ENCODE assay signal across 16 cellular contexts in the genomic region with DNA sequence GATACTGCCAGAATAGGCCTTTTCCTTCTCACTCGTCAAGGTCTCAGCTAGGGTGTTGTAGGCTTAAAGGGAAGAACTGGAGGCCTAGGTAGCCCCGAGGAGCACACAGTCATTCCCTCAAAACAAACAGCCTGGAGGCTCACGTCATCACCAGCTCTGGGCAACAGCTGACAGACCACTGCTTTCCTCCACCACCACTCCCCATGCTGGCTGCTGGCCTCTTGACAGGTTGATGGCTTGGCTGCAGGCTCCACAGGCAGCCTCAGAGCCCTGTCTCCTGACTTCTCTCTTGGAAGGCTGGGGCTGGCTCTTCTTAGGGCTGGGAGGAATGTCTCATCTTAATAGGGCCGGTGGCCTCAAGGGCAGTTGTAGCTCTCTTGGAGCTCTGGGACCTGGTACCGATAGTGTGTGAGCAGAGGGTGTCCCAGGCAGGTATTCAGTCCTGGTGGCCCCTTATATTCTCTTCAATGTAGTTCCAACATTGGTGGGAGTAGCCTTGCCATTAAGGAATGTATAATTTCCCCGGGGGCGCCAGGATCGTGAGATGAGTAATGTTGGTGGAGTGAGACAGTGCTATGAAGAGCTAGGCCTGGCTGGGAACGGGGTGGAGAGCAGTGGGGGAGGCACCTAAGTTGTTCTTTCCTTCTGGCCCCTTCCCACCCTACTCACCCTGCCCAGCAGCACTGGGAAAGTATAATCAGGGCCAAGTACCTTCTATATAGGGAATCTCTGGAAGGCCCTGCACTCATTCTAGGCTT. TPM values are rescaled to one million over a fixed set of nuclear protein-coding genes. Genes with fewer than 3 reads are reported as not detected.
DNase-seq lines count a peak whose midpoint lies in the region; ATAC-seq and TF ChIP-seq lines count a peak whose summit lies in the region.
"Had no signal": no experiment of that assay in that cellular context is flagged by ENCODE, and none has a peak within 500 bp of the region (broad histone marks: within the 10 kb centered on the region; RNA-seq: fewer than 3 reads in every experiment).

No MANE protein-coding gene starts in this region.

- TF ChIP-seq CTCF in RWPE2 (IDR thresholded peaks at IDR 0.05; ENCODE audit: poor library complexity, severe bottlenecking) = no peak
- TF ChIP-seq CTCF in fibroblast of lung (conservative IDR thresholded peaks at IDR 0.05 in 1 of 2, IDR thresholded peaks at IDR 0.05 in 1 of 2; ENCODE audit: low read depth in 1 of 2, low read length in 2 of 2) = no peak
- TF ChIP-seq CTCF in osteoblast (IDR thresholded peaks at IDR 0.05; ENCODE audit: extremely low read depth, low read depth, low read length) = no peak

- peak overlapping the region; percentile 19 for H3K4me2 ChIP-seq in fibroblast of lung (ENCODE audit: extremely low read depth, insufficient read depth, low read length)
- peak overlapping the region; percentile 59 for H3K4me2 ChIP-seq in osteoblast (ENCODE audit: insufficient read depth, low read length)

- H3K4me3 ChIP-seq in RWPE2 (ENCODE audit: severe bottlenecking) = no peak overlapping the region
- H3K4me3 ChIP-seq in fibroblast of lung (replicated peaks in 1 of 4; ENCODE audit: control extremely low read depth in 1 of 4, insufficient read depth in 1 of 4, low read depth in 3 of 4, low read length in 4 of 4) = no peak overlapping the region
- no peak overlapping the region for H3K4me3 ChIP-seq in osteoblast (ENCODE audit: insufficient read depth, low read length)
- H3K4me3 ChIP-seq: stomach had no signal

- H4K20me1 ChIP-seq in fibroblast of lung (ENCODE audit: control insufficient read depth, extremely low read depth, insufficient read depth, low read length) (no peaks in the 10 kb centered on the region), osteoblast (ENCODE audit: insufficient read depth, low read length) (peaks cover 39% of the 10 kb centered on the region)

- H3K36me3 ChIP-seq in RWPE2 (ENCODE audit: low read depth) (peaks cover 57% of the 10 kb centered on the region), fibroblast of lung (ENCODE audit: control insufficient read depth, insufficient read depth, low read length) (peaks cover 36% of the 10 kb centered on the region), osteoblast (ENCODE audit: insufficient read depth, low read length) (peaks cover 73% of the 10 kb centered on the region)

- H3K4me1 ChIP-seq in RWPE2 (ENCODE audit: insufficient read depth, poor library complexity, severe bottlenecking) (no peaks in the 10 kb centered on the region), fibroblast of lung (ENCODE audit: control insufficient read depth, extremely low read depth, insufficient read depth, low read length) (peaks cover 4% of the 10 kb centered on the region), osteoblast (ENCODE audit: insufficient read depth, low read length) (peaks cover 51% of the 10 kb centered on the region)

- H2AFZ ChIP-seq in fibroblast of lung (ENCODE audit: low read length) (no peak overlapping the region), osteoblast (ENCODE audit: low read length) (no peak overlapping the region)

- H3K27ac ChIP-seq in RWPE2 (ENCODE audit: poor library complexity, severe bottlenecking) (peak overlapping the region; percentile 7), fibroblast of lung (ENCODE audit: insufficient read depth, low read length) (peak overlapping the region; percentile 65), osteoblast (ENCODE audit: low read depth, low read length) (peak overlapping the region; percentile 98)
- H3K27ac ChIP-seq: C4-2B had no signal

- H3K9ac ChIP-seq in fibroblast of lung (ENCODE audit: insufficient read depth, low read length) = no peak overlapping the region

- H3K9me3 ChIP-seq in RWPE2 (ENCODE audit: severe bottlenecking) (no peaks in the 10 kb centered on the region), fibroblast of lung (ENCODE audit: control insufficient read depth, insufficient read depth, low read depth, low read length) (no peaks in the 10 kb centered on the region), osteoblast (ENCODE audit: low read depth, low read length) (no peaks in the 10 kb centered on the region)
- H3K9me3 ChIP-seq: stomach had no signal

- H3K79me2 ChIP-seq in fibroblast of lung (ENCODE audit: control insufficient read depth, insufficient read depth, low read length) (peaks cover 9% of the 10 kb centered on the region), osteoblast (ENCODE audit: insufficient read depth, low read length) (peaks cover 52% of the 10 kb centered on the region)

- no peaks in the 10 kb centered on the region for H3K27me3 ChIP-seq in RWPE2 (ENCODE audit: insufficient read depth, poor library complexity, severe bottlenecking)
- H3K27me3 ChIP-seq in fibroblast of lung (ENCODE audit: control insufficient read depth, insufficient read depth, low read length) = no peaks in the 10 kb centered on the region
- H3K27me3 ChIP-seq in osteoblast (ENCODE audit: insufficient read depth, low read length) = no peaks in the 10 kb centered on the region
- H3K27me3 ChIP-seq: stomach had no signal

- DNase-seq in EL = peak; percentile 91
- DNase-seq in RWPE2 (ENCODE audit: low spot score) = no peak
- DNase-seq in fibroblast of lung (ENCODE audit: low read depth in 2 of 2) = peak; percentile 55 to 87
- DNase-seq in osteoblast (ENCODE audit: insufficient read length, low spot score, missing footprints) = peak; percentile 100
- DNase-seq in NK-92 (lab: John Stamatoyannopoulos, UW; ENCODE audit: unreplicated experiment) = no peak
- no peak for DNase-seq in amygdala (lab: John Stamatoyannopoulos, UW)
- DNase-seq: activated naive CD4-positive, alpha-beta T cell treated with anti-CD3 and anti-CD28 coated beads, Interleukin-2, amount 10 ng/mL, durations not matched to agents 7 days and 5 days; naive thymus-derived CD8-positive, alpha-beta T cell; NCI-H1105; NCI-H446 treated with DMSO at 0.1 percent for 48 hours; retina; stomach; T-helper 9 cell had no signal

- ATAC-seq in RWPE2 (ENCODE audit: low read depth) (peak; percentile 67), HG03378 (IDR thresholded peaks at IDR 0.05; ENCODE audit: unreplicated experiment) (no peak), GM19395 (IDR thresholded peaks at IDR 0.05; ENCODE audit: unreplicated experiment) (no peak)
- ATAC-seq: naive thymus-derived CD8-positive, alpha-beta T cell had no signal

RNA-seq across cellular contexts. Expression of a gene that starts 6.1 kb away (rescaled TPM):
- total RNA-seq in fibroblast of lung = 362 and 430 TPM in 2 replicates
- 746 and 902 TPM in 2 replicates for polyA plus RNA-seq in fibroblast of lung
- 686 and 750 TPM in 2 replicates for polyA plus RNA-seq in fibroblast of lung (2012)
- polyA minus RNA-seq in fibroblast of lung (ENCODE audit: low replicate concordance) = 745 and 1,352 TPM in 2 replicates
- total RNA-seq in osteoblast = 375 and 427 TPM in 2 replicates

RNA-seq across cellular contexts. Expression of a gene that starts 13.4 kb away (rescaled TPM):
- total RNA-seq in fibroblast of lung (32.4 and 33.7 TPM in 2 replicates), osteoblast (51.6 and 60.4 TPM in 2 replicates)
- polyA plus RNA-seq in fibroblast of lung = 16.5 and 19.8 TPM in 2 replicates
- polyA plus RNA-seq in fibroblast of lung (2012) = 25.9 and 39.9 TPM in 2 replicates
- 47.8 and 83.9 TPM in 2 replicates for polyA minus RNA-seq in fibroblast of lung (ENCODE audit: low replicate concordance)

RNA-seq across cellular contexts. Expression of a gene that starts 17.5 kb away (rescaled TPM):
- total RNA-seq in fibroblast of lung (63.9 and 65.1 TPM in 2 replicates), osteoblast (44.8 and 46.7 TPM in 2 replicates)
- polyA plus RNA-seq in fibroblast of lung = 31.3 and 40.2 TPM in 2 replicates
- polyA plus RNA-seq in fibroblast of lung (2012) = 32.5 and 41.7 TPM in 2 replicates
- polyA minus RNA-seq in fibroblast of lung (ENCODE audit: low replicate concordance) = 146 and 162 TPM in 2 replicates

RNA-seq across cellular contexts. Expression of a gene that starts 33.4 kb away (rescaled TPM):
- total RNA-seq in fibroblast of lung = 23.4 and 26.9 TPM in 2 replicates
- polyA plus RNA-seq in fibroblast of lung = 23.8 and 26.7 TPM in 2 replicates
- 19.0 and 26.5 TPM in 2 replicates for polyA plus RNA-seq in fibroblast of lung (2012)
- 24.8 and 27.7 TPM in 2 replicates for polyA minus RNA-seq in fibroblast of lung (ENCODE audit: low replicate concordance)
- total RNA-seq in osteoblast = 19.4 and 22.1 TPM in 2 replicates

Comparison
In these comparisons a context has a peak if more than half of its experiments do, and no peak if none do; other contexts are left out.
1. DNase-seq: peak in EL (single experiment), fibroblast of lung (2 of 2) and osteoblast (single experiment); none in RWPE2 (single experiment), NK-92 (single experiment) and amygdala (0 of 56).
2. H3K27ac ChIP-seq: peak in every context shown above with its lines; median percentile 98 in osteoblast; 65 in fibroblast of lung; 7 in RWPE2.